8 cellular contexts compared by ENCODE assay signal in genomic region chr14:101808894-101809670, GRCh38. TPM values are rescaled to one million over a fixed set of nuclear protein-coding genes. Genes with fewer than 3 reads are reported as not detected.
A peak's percentile ranks its signal among the peaks of the same experiment; 100 is the strongest.
DNase-seq lines count a peak whose midpoint lies in the region; ATAC-seq and TF ChIP-seq lines count a peak whose summit lies in the region.

No MANE protein-coding gene starts in this region.

- H3K9me3 Mint-ChIP-seq in dendritic cell treated with granulocyte-macrophage colony-stimulating factor and Interleukin-4, amounts not matched to agents 40 ng/mL and 50 ng/mL, for 4 days = no peaks in the 10 kb centered on the region
- H3K9me3 Mint-ChIP-seq in natural killer cell treated with Interleukin-12 subunit alpha and Interleukin-12 subunit beta and Interleukin-15 and Interleukin-18, amount 100 ng/mL, for 72 hours = no peaks in the 10 kb centered on the region

- H3K79me2 ChIP-seq in Karpas-422 (ENCODE audit: low read length) = peaks cover 47% of the 10 kb centered on the region

- intact Hi-C loops in dendritic cell treated with granulocyte-macrophage colony-stimulating factor and Interleukin-4, amounts not matched to agents 40 ng/mL and 50 ng/mL, for 4 days (cut with micrococcal nuclease) = loop anchor here (1.0 kb wide), 1 partner anchor 67 kb away; no protein-coding TSS in a partner anchor
- intact Hi-C loops in posterior cingulate gyrus (cut with DNase I) = no loop called here

- H3K27me3 ChIP-seq in BE2C (no peaks in the 10 kb centered on the region), Karpas-422 (ENCODE audit: low read length) (no peaks in the 10 kb centered on the region)

- H3K9ac ChIP-seq in Karpas-422 (ENCODE audit: low read length) = peak overlapping the region; percentile 82

- H3K27ac Mint-ChIP-seq in dendritic cell treated with granulocyte-macrophage colony-stimulating factor and Interleukin-4, amounts not matched to agents 40 ng/mL and 50 ng/mL, for 4 days = peak overlapping the region; percentile 99
- H3K27ac Mint-ChIP-seq in natural killer cell treated with Interleukin-12 subunit alpha and Interleukin-12 subunit beta and Interleukin-15 and Interleukin-18, amount 100 ng/mL, for 72 hours = peak overlapping the region; percentile 96 to 99

- H3K36me3 ChIP-seq in BE2C (peaks cover 22% of the 10 kb centered on the region), Karpas-422 (ENCODE audit: insufficient read depth, low read length) (peaks cover 9% of the 10 kb centered on the region; the same call in 1 of the 2 replicates)

- DNase-seq in BE2C (no peak), Karpas-422 (no peak), posterior cingulate gyrus (no peak)
- DNase-seq in natural killer cell treated with Interleukin-12 subunit alpha and Interleukin-12 subunit beta and Interleukin-15 and Interleukin-18, amount 100 ng/mL, for 72 hours (ENCODE audit: low spot score) = no peak
- no peak for DNase-seq in stimulated activated CD4-positive, alpha-beta T cell treated with anti-CD3 and anti-CD28 coated beads, Interleukin-4, amount 100 ng/mL, for 24 hours
- DNase-seq in activated CD8-positive, alpha-beta memory T cell treated with anti-CD3 and anti-CD28 coated beads, Interleukin-2, amount 50 U/mL, for 4 hours = no peak

- peak overlapping the region; percentile 91 for H3K4me2 ChIP-seq in Karpas-422 (ENCODE audit: low read depth, low read length, poor library complexity, severe bottlenecking)

- peaks cover 30% of the 10 kb centered on the region for H3K4me1 Mint-ChIP-seq in dendritic cell treated with granulocyte-macrophage colony-stimulating factor and Interleukin-4, amounts not matched to agents 40 ng/mL and 50 ng/mL, for 4 days (ENCODE audit: low read depth)
- peaks cover 26 to 52% of the 10 kb centered on the region in 2 donors for H3K4me1 Mint-ChIP-seq in natural killer cell treated with Interleukin-12 subunit alpha and Interleukin-12 subunit beta and Interleukin-15 and Interleukin-18, amount 100 ng/mL, for 72 hours (ENCODE audit: low read depth in 2 of 2)

- H3K27ac ChIP-seq in Karpas-422 (ENCODE audit: low read length) = peak overlapping the region; percentile 95

- peaks cover 24% of the 10 kb centered on the region for H4K20me1 ChIP-seq in Karpas-422 (ENCODE audit: insufficient read depth, low read depth, low read length)

- H3K27me3 Mint-ChIP-seq in dendritic cell treated with granulocyte-macrophage colony-stimulating factor and Interleukin-4, amounts not matched to agents 40 ng/mL and 50 ng/mL, for 4 days = no peaks in the 10 kb centered on the region
- no peaks in the 10 kb centered on the region for H3K27me3 Mint-ChIP-seq in natural killer cell treated with Interleukin-12 subunit alpha and Interleukin-12 subunit beta and Interleukin-15 and Interleukin-18, amount 100 ng/mL, for 72 hours

- peaks cover 12% of the 10 kb centered on the region for H3K4me1 ChIP-seq in BE2C
- peaks cover 65% of the 10 kb centered on the region for H3K4me1 ChIP-seq in Karpas-422 (ENCODE audit: low read length)

- H3K36me3 Mint-ChIP-seq in dendritic cell treated with granulocyte-macrophage colony-stimulating factor and Interleukin-4, amounts not matched to agents 40 ng/mL and 50 ng/mL, for 4 days (ENCODE audit: low read depth) = peaks cover 31% of the 10 kb centered on the region
- H3K36me3 Mint-ChIP-seq in natural killer cell treated with Interleukin-12 subunit alpha and Interleukin-12 subunit beta and Interleukin-15 and Interleukin-18, amount 100 ng/mL, for 72 hours = peaks cover 5% of the 10 kb centered on the region

- H2AFZ ChIP-seq in Karpas-422 (ENCODE audit: low read length) = 0 out of 2 replicates have a peak overlapping the region, but pooled peaks have one; percentile 62

- H3K4me3 ChIP-seq in BE2C (ENCODE audit: low read depth, low read length) (peak overlapping the region; percentile 67), Karpas-422 (ENCODE audit: low read length) (peak overlapping the region; percentile 75)

- H3K9me2 ChIP-seq in Karpas-422 (replicated peaks; ENCODE audit: insufficient read depth, low read length) = no peaks in the 10 kb centered on the region

- ATAC-seq in natural killer cell treated with Interleukin-12 subunit alpha and Interleukin-12 subunit beta and Interleukin-15 and Interleukin-18, amount 100 ng/mL, for 72 hours = no peak
- ATAC-seq in HG03460 (IDR thresholded peaks at IDR 0.05; ENCODE audit: unreplicated experiment) = no peak

- no peaks in the 10 kb centered on the region for H3K9me3 ChIP-seq in BE2C
- no peaks in the 10 kb centered on the region for H3K9me3 ChIP-seq in Karpas-422 (ENCODE audit: low read length)

- H3K4me3 Mint-ChIP-seq in dendritic cell treated with granulocyte-macrophage colony-stimulating factor and Interleukin-4, amounts not matched to agents 40 ng/mL and 50 ng/mL, for 4 days = peak overlapping the region; percentile 88
- H3K4me3 Mint-ChIP-seq in natural killer cell treated with Interleukin-12 subunit alpha and Interleukin-12 subunit beta and Interleukin-15 and Interleukin-18, amount 100 ng/mL, for 72 hours = peak overlapping the region; percentile 97

- no peak for TF ChIP-seq CTCF in BE2C (IDR thresholded peaks at IDR 0.05; ENCODE audit: low read depth, low read length)

RNA-seq across cellular contexts. Expression of gene PPP2R5C, which starts 47.6 kb away (rescaled TPM):
- polyA plus RNA-seq in BE2C (2012; ENCODE audit: insufficient read depth, insufficient read length, low read depth) = 55.0 TPM
- total RNA-seq in Karpas-422 (2014; rRNA removed; shearing (Covaris generic); ENCODE audit: low replicate concordance) = 233 and 301 TPM in 2 replicates
- total RNA-seq in natural killer cell treated with Interleukin-12 subunit alpha and Interleukin-12 subunit beta and Interleukin-15 and Interleukin-18, amount 100 ng/mL, for 72 hours = 100 to 1,000 TPM; 149 to 210 TPM
